In the genomic region with DNA sequence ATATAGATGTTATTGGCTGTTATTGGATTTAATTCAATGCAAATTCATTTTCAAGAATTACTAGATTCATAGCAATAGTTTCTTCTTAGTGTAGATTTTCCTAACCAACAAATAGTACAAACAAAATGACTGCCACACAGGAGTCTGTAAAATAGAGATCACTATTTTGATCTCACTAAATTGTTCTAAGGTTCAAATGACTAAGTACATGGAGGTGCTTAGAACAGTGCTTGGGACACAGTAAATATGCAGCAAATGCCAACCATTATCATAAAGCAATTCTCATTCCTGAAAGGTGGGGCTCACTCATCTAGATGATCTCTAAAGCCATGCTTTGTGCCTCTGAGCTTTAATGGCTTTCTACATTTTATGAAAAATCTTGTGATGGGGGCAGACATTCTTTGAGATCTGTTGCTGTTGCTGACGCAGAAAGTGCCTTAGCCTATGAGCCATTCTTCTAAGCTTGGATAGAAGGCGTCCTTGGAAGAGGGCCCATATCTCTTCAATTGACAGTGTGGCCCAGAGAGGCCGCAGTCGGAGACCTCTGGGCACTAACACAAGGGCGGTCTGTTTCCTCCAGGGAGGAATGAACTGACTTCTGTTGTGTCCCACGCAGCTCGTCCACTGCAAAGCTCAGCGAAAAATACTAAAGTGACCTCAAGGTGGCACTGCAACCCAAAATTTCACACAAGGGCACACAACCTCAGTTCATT, we compare ENCODE assay signal across 8 cellular contexts. TPM values are rescaled to one million over a fixed set of nuclear protein-coding genes. Genes with fewer than 3 reads are reported as not detected.
DNase-seq lines count a peak whose midpoint lies in the region; ATAC-seq and TF ChIP-seq lines count a peak whose summit lies in the region.

No MANE protein-coding gene starts in this region.

- TF ChIP-seq CTCF in retinal pigment epithelial cell (conservative IDR thresholded peaks at IDR 0.05; ENCODE audit: low read depth, low read length) = peak; percentile 68

- H3K27ac ChIP-seq in CD4-positive, CD25-positive, alpha-beta regulatory T cell (ENCODE audit: insufficient read depth, low read length, poor library complexity, severe bottlenecking) = no peak overlapping the region

- H3K4me3 Mint-ChIP-seq in CD4-positive, CD25-positive, alpha-beta regulatory T cell = peak overlapping the region in 1 of 4 donors; percentile 21
- no peak overlapping the region for H3K4me3 Mint-ChIP-seq in T-helper 2 cell treated with Interferon-gamma antibody and Interleukin-4, amounts not matched to agents 5 μg/mL and 100 μg/mL, for 36 hours

- H3K27me3 ChIP-seq in CD4-positive, CD25-positive, alpha-beta regulatory T cell (ENCODE audit: control insufficient read depth, insufficient read depth, low read length) = no peaks in the 10 kb centered on the region

- H3K4me3 ChIP-seq in CD4-positive, CD25-positive, alpha-beta regulatory T cell (ENCODE audit: low read depth, low read length) = no peak overlapping the region
- H3K4me3 ChIP-seq in retinal pigment epithelial cell (ENCODE audit: low read length) = no peak overlapping the region

- H3K9me3 Mint-ChIP-seq in CD4-positive, CD25-positive, alpha-beta regulatory T cell = no peaks in the 10 kb centered on the region
- H3K9me3 Mint-ChIP-seq in T-helper 2 cell treated with Interferon-gamma antibody and Interleukin-4, amounts not matched to agents 5 μg/mL and 100 μg/mL, for 36 hours = no peaks in the 10 kb centered on the region

- no peaks in the 10 kb centered on the region for H3K4me1 ChIP-seq in CD4-positive, CD25-positive, alpha-beta regulatory T cell (ENCODE audit: control insufficient read depth, insufficient read depth, low read length, poor library complexity, severe bottlenecking)

- peaks cover 7% of the 10 kb centered on the region for H3K27me3 Mint-ChIP-seq in CD4-positive, CD25-positive, alpha-beta regulatory T cell
- H3K27me3 Mint-ChIP-seq in T-helper 2 cell treated with Interferon-gamma antibody and Interleukin-4, amounts not matched to agents 5 μg/mL and 100 μg/mL, for 36 hours (ENCODE audit: low read depth) = no peaks in the 10 kb centered on the region

- intact Hi-C loops in left ventricle myocardium superior (cut with micrococcal nuclease) = no loop called here

- no peak overlapping the region for H3K27ac Mint-ChIP-seq in CD4-positive, CD25-positive, alpha-beta regulatory T cell
- H3K27ac Mint-ChIP-seq in T-helper 2 cell treated with Interferon-gamma antibody and Interleukin-4, amounts not matched to agents 5 μg/mL and 100 μg/mL, for 36 hours = no peak overlapping the region

- H3K9me3 ChIP-seq in CD4-positive, CD25-positive, alpha-beta regulatory T cell (ENCODE audit: control insufficient read depth in 2 of 2, low read length in 2 of 2) = no peaks in the 10 kb centered on the region

- H3K36me3 Mint-ChIP-seq in CD4-positive, CD25-positive, alpha-beta regulatory T cell = no peaks in the 10 kb centered on the region
- H3K36me3 Mint-ChIP-seq in T-helper 2 cell treated with Interferon-gamma antibody and Interleukin-4, amounts not matched to agents 5 μg/mL and 100 μg/mL, for 36 hours (ENCODE audit: low read depth) = no peaks in the 10 kb centered on the region

- ATAC-seq in CD4-positive, CD25-positive, alpha-beta regulatory T cell (ENCODE audit: low read depth in 2 of 2) = peak; percentile 62 to 63
- ATAC-seq in left ventricle myocardium superior (peak; percentile 91), HG02610 (IDR thresholded peaks at IDR 0.05; ENCODE audit: unreplicated experiment) (no peak), HG02678 (IDR thresholded peaks at IDR 0.05; ENCODE audit: unreplicated experiment) (no peak)

- no peaks in the 10 kb centered on the region for H3K36me3 ChIP-seq in CD4-positive, CD25-positive, alpha-beta regulatory T cell (ENCODE audit: control insufficient read depth, insufficient read depth, low read length)

- peak; percentile 32 to 76 (median 62) for DNase-seq in CD4-positive, CD25-positive, alpha-beta regulatory T cell
- peak; percentile 43 for DNase-seq in HT-29 (ENCODE audit: low spot score)
- DNase-seq in T-helper 2 cell treated with Interferon-gamma antibody and Interleukin-4, amounts not matched to agents 5 μg/mL and 100 μg/mL, for 36 hours (ENCODE audit: low spot score) = peak; percentile 32
- DNase-seq in anterior cingulate cortex (lab: John Stamatoyannopoulos, UW) = peak in 55 of 58 donors; percentile 24 to 97 (median 79)
- DNase-seq in left ventricle myocardium superior = peak; percentile 52
- no peak for DNase-seq in retinal pigment epithelial cell (ENCODE audit: low read depth)

- H3K4me1 Mint-ChIP-seq in CD4-positive, CD25-positive, alpha-beta regulatory T cell = peaks cover 0 to 19% (median 10%) of the 10 kb centered on the region in 4 donors
- peaks cover 9% of the 10 kb centered on the region for H3K4me1 Mint-ChIP-seq in T-helper 2 cell treated with Interferon-gamma antibody and Interleukin-4, amounts not matched to agents 5 μg/mL and 100 μg/mL, for 36 hours (ENCODE audit: low read depth)

RNA-seq across cellular contexts. Expression of a gene that starts 23.6 kb away (rescaled TPM):
- 0.44 TPM for total RNA-seq in CD4-positive, CD25-positive, alpha-beta regulatory T cell
- polyA plus RNA-seq in CD4-positive, CD25-positive, alpha-beta regulatory T cell = under 1 TPM in 2 of 4 donors, not detected in 2; 0.20 to 0.31 TPM
- not detected in 2 replicates for total RNA-seq in HT-29 (2014; rRNA removed; shearing (Covaris generic))
- not detected for total RNA-seq in left ventricle myocardium superior

RNA-seq across cellular contexts. Expression of a gene that starts 45.4 kb away (rescaled TPM):
- 9.8 TPM for total RNA-seq in CD4-positive, CD25-positive, alpha-beta regulatory T cell
- 10 to 100 TPM in 1 of 4 donors, 1 to 10 TPM in 3; 6.1 to 13.3 (median 7.7) TPM for polyA plus RNA-seq in CD4-positive, CD25-positive, alpha-beta regulatory T cell
- not detected in 2 replicates for total RNA-seq in HT-29 (2014; rRNA removed; shearing (Covaris generic))
- 5.0 TPM for total RNA-seq in left ventricle myocardium superior

Comparison
In these comparisons a context has a peak if more than half of its experiments do, and no peak if none do; other contexts are left out.
1. ATAC-seq: peak in CD4-positive, CD25-positive, alpha-beta regulatory T cell (2 of 2) and left ventricle myocardium superior (single experiment); none in HG02610 (single experiment) and HG02678 (single experiment).